In the genomic region with DNA sequence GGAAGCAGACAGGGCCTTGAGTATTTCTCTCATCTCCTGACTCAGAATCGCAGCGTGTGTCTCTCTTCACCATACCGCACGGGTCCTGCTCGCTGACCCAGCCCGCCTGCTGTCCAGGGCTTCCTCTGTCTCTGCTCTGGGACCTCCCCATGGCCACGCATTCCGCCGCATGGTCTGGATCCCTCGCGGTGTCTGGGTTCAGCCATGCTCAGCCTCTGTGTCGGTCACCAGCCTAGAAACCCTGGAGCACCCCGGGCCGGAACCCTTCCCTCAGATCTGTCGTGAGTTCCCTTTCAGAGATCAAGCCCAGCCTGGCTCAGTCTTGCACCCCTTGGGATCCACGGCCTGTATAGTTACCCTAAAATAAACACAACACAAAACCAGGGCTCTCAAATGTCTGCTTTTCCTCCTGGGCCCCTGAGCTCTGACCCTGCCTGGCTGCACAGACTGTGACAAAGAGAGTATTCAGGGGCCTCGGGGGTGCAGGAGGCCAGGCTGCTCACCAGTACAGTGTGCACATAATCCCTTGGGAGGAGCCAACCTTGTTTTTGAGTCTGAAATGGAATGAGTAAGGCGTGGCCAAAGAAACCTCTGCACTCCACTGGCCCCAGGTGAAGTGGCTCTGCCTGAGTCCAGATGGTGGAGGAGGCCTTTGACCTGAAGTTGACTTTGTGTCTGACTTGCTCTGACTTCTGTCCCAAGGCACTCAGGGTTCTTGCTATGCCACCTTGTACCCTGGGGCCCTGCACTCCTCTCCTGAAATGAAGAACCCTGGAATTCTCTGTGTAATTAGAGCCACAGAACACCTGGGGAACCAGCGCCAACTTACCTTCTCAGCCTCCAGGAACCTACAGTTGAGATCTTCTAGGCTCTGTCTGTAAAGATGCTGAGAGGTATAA, we compare ENCODE assay signal across 12 cellular contexts. TPM values are rescaled to one million over a fixed set of nuclear protein-coding genes. Genes with fewer than 3 reads are reported as not detected.
A peak's percentile ranks its signal among the peaks of the same experiment; 100 is the strongest.
DNase-seq lines count a peak whose midpoint lies in the region; ATAC-seq, FAIRE-seq and TF ChIP-seq lines count a peak whose summit lies in the region.
"Had no signal": no experiment of that assay in that cellular context is flagged by ENCODE, and none has a peak within 500 bp of the region (broad histone marks: within the 10 kb centered on the region; RNA-seq: fewer than 3 reads in every experiment).

No MANE protein-coding gene starts in this region.

- no peaks in the 10 kb centered on the region for H3K4me1 ChIP-seq in colonic mucosa
- peaks cover 4 to 16% of the 10 kb centered on the region in 2 donors for H3K4me1 ChIP-seq in neuronal stem cell (ENCODE audit: control insufficient read depth in 2 of 2, insufficient read depth in 1 of 2, low read depth in 1 of 2, low read length in 2 of 2)

- no peak overlapping the region for H2BK12ac ChIP-seq in neuronal stem cell (ENCODE audit: low read length)

- H3K14ac ChIP-seq in neuronal stem cell (ENCODE audit: low read length), result no peak overlapping the region

- no peak for FAIRE-seq in H54 (lab: Jason Lieb, UNC)

- H4K8ac ChIP-seq in neuronal stem cell (ENCODE audit: low read depth, low read length), result no peak overlapping the region

- no peaks in the 10 kb centered on the region for H3K9me3 ChIP-seq in colonic mucosa
- H3K9me3 ChIP-seq in neuronal stem cell (replicated peaks in 1 of 2; ENCODE audit: control insufficient read depth in 2 of 2, insufficient read depth in 1 of 2, low read depth in 1 of 2, low read length in 2 of 2), result peaks cover 2 to 10% of the 10 kb centered on the region in 2 donors
- H3K9me3 ChIP-seq: thoracic aorta had no signal

- no peak overlapping the region for H2BK120ac ChIP-seq in neuronal stem cell (ENCODE audit: low read depth, low read length)

- H2AFZ ChIP-seq in neuronal stem cell (ENCODE audit: low read length), result no peak overlapping the region

- no CpG with 5 or more reads among the region's 19 CpGs for WGBS in neuronal stem cell (ENCODE audit: extremely low coverage in 2 of 2, insufficient read length in 2 of 2, insufficient replicate concordance in 1 of 2), 2 donors

- TF ChIP-seq POLR2A in H54 (IDR thresholded peaks at IDR 0.05; ENCODE audit: low read depth, low read length), result no peak

- H2BK15ac ChIP-seq in neuronal stem cell (ENCODE audit: low read length), result no peak overlapping the region

- H3K9ac ChIP-seq in colonic mucosa (ENCODE audit: low read depth in 2 of 2, low read length in 2 of 2) (peak overlapping the region in 1 of 2 donors; percentile 13), neuronal stem cell (ENCODE audit: low read depth, low read length, poor library complexity) (peak overlapping the region; percentile 71)

- no peak overlapping the region for H3K23ac ChIP-seq in neuronal stem cell (ENCODE audit: low read depth, low read length, poor library complexity)

- TF ChIP-seq CTCF in colonic mucosa (IDR thresholded peaks at IDR 0.05), result no peak

- DNase-seq in H54 (ENCODE audit: insufficient read length, low spot score), result peak; percentile 44
- DNase-seq in NCI-H2171 treated with DMSO at 0.1 percent for 48 hours (lab: John Stamatoyannopoulos, UW), result peak; percentile 74
- DNase-seq in colonic mucosa, result peak; percentile 64
- no peak for DNase-seq in neuronal stem cell (ENCODE audit: low spot score)
- no peak for DNase-seq in NOMO-1 (lab: John Stamatoyannopoulos, UW; ENCODE audit: unreplicated experiment in 2 of 2)
- no peak for DNase-seq in GM19240 (ENCODE audit: insufficient read length, low spot score)
- DNase-seq: cortex of kidney, GOT3 had no signal

- ATAC-seq in HG02678 (IDR thresholded peaks at IDR 0.05; ENCODE audit: unreplicated experiment) (no peak), GM21717 (IDR thresholded peaks at IDR 0.05; ENCODE audit: unreplicated experiment) (no peak)

- H3K36me3 ChIP-seq in colonic mucosa, result no peaks in the 10 kb centered on the region
- H3K36me3 ChIP-seq in neuronal stem cell (replicated peaks in 1 of 2; ENCODE audit: control insufficient read depth in 2 of 2, insufficient read depth in 2 of 2, low read length in 2 of 2), result no peaks in the 10 kb centered on the region
- H3K36me3 ChIP-seq: thoracic aorta had no signal

- H3K27me3 ChIP-seq in colonic mucosa (no peaks in the 10 kb centered on the region), neuronal stem cell (ENCODE audit: control insufficient read depth in 3 of 3, insufficient read depth in 3 of 3, low read depth in 1 of 3, low read length in 3 of 3) (no peaks in the 10 kb centered on the region)

- H3K27ac ChIP-seq in colonic mucosa, result no peak overlapping the region
- no peak overlapping the region for H3K27ac ChIP-seq in neuronal stem cell (replicated peaks; ENCODE audit: low read length)
- H3K27ac ChIP-seq: skin epidermis, thoracic aorta had no signal

- no peak overlapping the region for H2AK5ac ChIP-seq in neuronal stem cell (ENCODE audit: low read depth, low read length)

- no peak overlapping the region for H4K91ac ChIP-seq in neuronal stem cell (ENCODE audit: low read depth, low read length, poor library complexity)

- intact Hi-C loops in colonic mucosa (cut with DNase I), result no loop called here

- H3K4ac ChIP-seq in neuronal stem cell (ENCODE audit: low read length), result no peak overlapping the region

- H3K4me3 ChIP-seq in colonic mucosa, result no peak overlapping the region
- peak overlapping the region in 1 of 2 donors; percentile 65 for H3K4me3 ChIP-seq in neuronal stem cell (ENCODE audit: low read length in 2 of 2)
- H3K4me3 ChIP-seq: skin epidermis, thoracic aorta had no signal

- H3K18ac ChIP-seq in neuronal stem cell (ENCODE audit: low read length), result no peak overlapping the region

- no peaks in the 10 kb centered on the region for H3K79me1 ChIP-seq in neuronal stem cell (ENCODE audit: low read depth, low read length)

- no peak overlapping the region for H3K4me2 ChIP-seq in neuronal stem cell (ENCODE audit: insufficient read depth, low read length, poor library complexity, severe bottlenecking)

- no peak overlapping the region for H2BK5ac ChIP-seq in neuronal stem cell (ENCODE audit: low read length)

RNA-seq across cellular contexts. Expression of a gene that starts 5.8 kb away (rescaled TPM):
- 10 to 100 TPM; 51.7 to 80.5 TPM for total RNA-seq in colonic mucosa
- 7.0 TPM for polyA plus RNA-seq in neuronal stem cell (2013, experiment 1 of 2)
- 7.0 TPM for polyA plus RNA-seq in neuronal stem cell (2013, experiment 2 of 2)

RNA-seq across cellular contexts. Expression of a gene that starts 6.0 kb away (rescaled TPM):
- 10 to 100 TPM; 17.8 to 91.5 TPM for total RNA-seq in colonic mucosa
- polyA plus RNA-seq in neuronal stem cell (2013, experiment 1 of 2), result 18.4 TPM
- polyA plus RNA-seq in neuronal stem cell (2013, experiment 2 of 2), result 21.0 TPM

RNA-seq across cellular contexts. Expression of a gene that starts 51.0 kb away (rescaled TPM):
- total RNA-seq in colonic mucosa, result 100 to 1,000 TPM; 164 to 165 TPM
- polyA plus RNA-seq in neuronal stem cell (2013, experiment 1 of 2), result 136 TPM
- polyA plus RNA-seq in neuronal stem cell (2013, experiment 2 of 2), result 136 TPM

Comparison
In these comparisons a context has a peak if more than half of its experiments do, and no peak if none do; other contexts are left out.
1. DNase-seq: peak in H54 (single experiment), NCI-H2171 treated with DMSO at 0.1 percent for 48 hours (single experiment) and colonic mucosa (single experiment); none in neuronal stem cell (single experiment), NOMO-1 (0 of 2) and GM19240 (single experiment).